ENCODE assay signal across 7 cellular contexts in genomic region chr20:31739550-31739863, GRCh38. TPM values are rescaled to one million over a fixed set of nuclear protein-coding genes. Genes with fewer than 3 reads are reported as not detected.
DNase-seq lines count a peak whose midpoint lies in the region; ATAC-seq and TF ChIP-seq lines count a peak whose summit lies in the region.

No MANE protein-coding gene starts in this region.

- H3K27me3 ChIP-seq in SJCRH30, result no peaks in the 10 kb centered on the region
- H3K27me3 ChIP-seq in iPS-15b (ENCODE audit: control insufficient read depth, insufficient read depth, low read length), result no peaks in the 10 kb centered on the region
- H3K27me3 ChIP-seq in testis, result no peaks in the 10 kb centered on the region

- peak overlapping the region; percentile 80 for H3K9ac ChIP-seq in iPS-15b (ENCODE audit: low read depth, low read length)

- H3K36me3 ChIP-seq in SJCRH30, result peaks cover 22% of the 10 kb centered on the region
- peaks cover 6% of the 10 kb centered on the region for H3K36me3 ChIP-seq in iPS-15b (ENCODE audit: control insufficient read depth, insufficient read depth, low read length)
- no peaks in the 10 kb centered on the region for H3K36me3 ChIP-seq in testis (ENCODE audit: low read depth, missing control alignments)

- H3K27ac ChIP-seq in SJCRH30 (peak overlapping the region; percentile 84), testis (peak overlapping the region; percentile 40 to 53)

- no peaks in the 10 kb centered on the region for H3K9me3 ChIP-seq in SJCRH30 (replicated peaks)
- H3K9me3 ChIP-seq in iPS-15b (ENCODE audit: control insufficient read depth, insufficient read depth, low read length), result no peaks in the 10 kb centered on the region
- no peaks in the 10 kb centered on the region for H3K9me3 ChIP-seq in testis

- peak; percentile 16 for ATAC-seq in GM21717 (IDR thresholded peaks at IDR 0.05; ENCODE audit: unreplicated experiment)
- no peak for ATAC-seq in HG02571 (IDR thresholded peaks at IDR 0.05; ENCODE audit: unreplicated experiment)
- ATAC-seq in HG02870 (IDR thresholded peaks at IDR 0.05; ENCODE audit: unreplicated experiment), result no peak

- TF ChIP-seq POLR2A in testis (IDR thresholded peaks at IDR 0.05), result no peak

- no peak for DNase-seq in SJCRH30
- DNase-seq in testis, result no peak
- no peak for DNase-seq in hypothalamus (lab: John Stamatoyannopoulos, UW)

- WGBS in testis, 2 donors, result 0 to 1% methylated on average over 11 of the region's 11 CpGs

- TF ChIP-seq CTCF in testis (IDR thresholded peaks at IDR 0.05), result no peak

- intact Hi-C loops in testis (cut with DNase I; ENCODE audit: low total_unique reads), result no loop called here

- H3K4me3 ChIP-seq in SJCRH30 (peak overlapping the region; percentile 84), iPS-15b (ENCODE audit: low read depth, low read length) (peak overlapping the region; percentile 91), testis (peak overlapping the region; percentile 60 to 77)

- 0 out of 2 replicates have a peak, but pooled peaks cover 4% of the 10 kb centered on the region for H3K4me1 ChIP-seq in SJCRH30
- H3K4me1 ChIP-seq in iPS-15b (ENCODE audit: control insufficient read depth, insufficient read depth, low read length), result peaks cover 8% of the 10 kb centered on the region
- H3K4me1 ChIP-seq in testis, result no peaks in the 10 kb centered on the region

RNA-seq across cellular contexts. Expression of gene TPX2, which starts 0.4 kb away (rescaled TPM):
- total RNA-seq in SJCRH30 (2014; rRNA removed; shearing (Covaris generic)), result 237 and 240 TPM in 2 replicates
- 10 to 100 TPM; 39.7 to 52.5 TPM for total RNA-seq in testis
- polyA plus RNA-seq in testis (ENCODE audit: insufficient read depth, low read depth, low replicate concordance), result 74.6 TPM

RNA-seq across cellular contexts. Expression of gene BCL2L1, which starts 16.8 kb away (rescaled TPM):
- total RNA-seq in SJCRH30 (2014; rRNA removed; shearing (Covaris generic)), result 33.1 and 33.4 TPM in 2 replicates
- 10 to 100 TPM; 83.0 to 84.7 TPM for total RNA-seq in testis
- 122 TPM for polyA plus RNA-seq in testis (ENCODE audit: insufficient read depth, low read depth, low replicate concordance)
